Comparison of ENCODE assay signal across 1 cellular context in the genomic region with DNA sequence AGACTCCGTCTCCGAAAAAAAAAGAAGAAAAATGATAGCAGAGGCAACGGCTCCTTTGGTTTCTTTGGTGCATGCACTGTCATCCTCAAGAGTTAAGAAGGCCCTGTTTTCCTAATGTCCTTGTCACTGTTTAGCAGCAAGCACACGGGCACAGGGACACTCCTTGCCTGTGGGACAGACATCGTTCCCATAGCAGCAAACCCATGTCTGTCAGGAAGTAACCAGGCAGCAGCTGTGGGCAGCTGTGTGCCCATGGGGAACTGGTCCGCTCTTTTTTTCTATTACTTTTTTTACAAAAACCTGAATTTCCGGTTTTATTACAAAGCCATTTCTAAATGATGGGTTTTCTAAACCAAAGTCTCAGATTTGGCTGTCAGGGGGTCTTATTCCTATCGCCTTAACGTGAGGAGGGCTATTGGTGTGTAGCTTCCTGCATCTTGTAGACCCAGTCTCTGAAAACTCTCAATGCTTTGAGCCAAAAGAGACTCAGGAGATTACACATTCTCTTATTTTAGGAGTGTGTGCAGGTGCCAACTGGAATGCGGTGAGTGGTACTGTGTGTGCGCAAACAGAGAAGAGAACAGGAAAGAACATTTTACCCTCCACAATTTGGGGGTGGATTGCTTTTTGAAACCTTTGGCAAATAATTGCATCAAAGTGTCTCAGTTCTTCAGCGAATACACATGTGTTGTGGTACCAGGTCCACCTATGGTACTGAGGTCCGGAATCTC.
TF ChIP-seq lines count a peak whose summit lies in the region.

No MANE protein-coding gene starts in this region.

TF ChIP-seq in GM23338, 12 proteins besides CTCF, POLR2A, EP300 and RAD21 (continued from another document):
- TF ChIP-seq, protein P1, sequence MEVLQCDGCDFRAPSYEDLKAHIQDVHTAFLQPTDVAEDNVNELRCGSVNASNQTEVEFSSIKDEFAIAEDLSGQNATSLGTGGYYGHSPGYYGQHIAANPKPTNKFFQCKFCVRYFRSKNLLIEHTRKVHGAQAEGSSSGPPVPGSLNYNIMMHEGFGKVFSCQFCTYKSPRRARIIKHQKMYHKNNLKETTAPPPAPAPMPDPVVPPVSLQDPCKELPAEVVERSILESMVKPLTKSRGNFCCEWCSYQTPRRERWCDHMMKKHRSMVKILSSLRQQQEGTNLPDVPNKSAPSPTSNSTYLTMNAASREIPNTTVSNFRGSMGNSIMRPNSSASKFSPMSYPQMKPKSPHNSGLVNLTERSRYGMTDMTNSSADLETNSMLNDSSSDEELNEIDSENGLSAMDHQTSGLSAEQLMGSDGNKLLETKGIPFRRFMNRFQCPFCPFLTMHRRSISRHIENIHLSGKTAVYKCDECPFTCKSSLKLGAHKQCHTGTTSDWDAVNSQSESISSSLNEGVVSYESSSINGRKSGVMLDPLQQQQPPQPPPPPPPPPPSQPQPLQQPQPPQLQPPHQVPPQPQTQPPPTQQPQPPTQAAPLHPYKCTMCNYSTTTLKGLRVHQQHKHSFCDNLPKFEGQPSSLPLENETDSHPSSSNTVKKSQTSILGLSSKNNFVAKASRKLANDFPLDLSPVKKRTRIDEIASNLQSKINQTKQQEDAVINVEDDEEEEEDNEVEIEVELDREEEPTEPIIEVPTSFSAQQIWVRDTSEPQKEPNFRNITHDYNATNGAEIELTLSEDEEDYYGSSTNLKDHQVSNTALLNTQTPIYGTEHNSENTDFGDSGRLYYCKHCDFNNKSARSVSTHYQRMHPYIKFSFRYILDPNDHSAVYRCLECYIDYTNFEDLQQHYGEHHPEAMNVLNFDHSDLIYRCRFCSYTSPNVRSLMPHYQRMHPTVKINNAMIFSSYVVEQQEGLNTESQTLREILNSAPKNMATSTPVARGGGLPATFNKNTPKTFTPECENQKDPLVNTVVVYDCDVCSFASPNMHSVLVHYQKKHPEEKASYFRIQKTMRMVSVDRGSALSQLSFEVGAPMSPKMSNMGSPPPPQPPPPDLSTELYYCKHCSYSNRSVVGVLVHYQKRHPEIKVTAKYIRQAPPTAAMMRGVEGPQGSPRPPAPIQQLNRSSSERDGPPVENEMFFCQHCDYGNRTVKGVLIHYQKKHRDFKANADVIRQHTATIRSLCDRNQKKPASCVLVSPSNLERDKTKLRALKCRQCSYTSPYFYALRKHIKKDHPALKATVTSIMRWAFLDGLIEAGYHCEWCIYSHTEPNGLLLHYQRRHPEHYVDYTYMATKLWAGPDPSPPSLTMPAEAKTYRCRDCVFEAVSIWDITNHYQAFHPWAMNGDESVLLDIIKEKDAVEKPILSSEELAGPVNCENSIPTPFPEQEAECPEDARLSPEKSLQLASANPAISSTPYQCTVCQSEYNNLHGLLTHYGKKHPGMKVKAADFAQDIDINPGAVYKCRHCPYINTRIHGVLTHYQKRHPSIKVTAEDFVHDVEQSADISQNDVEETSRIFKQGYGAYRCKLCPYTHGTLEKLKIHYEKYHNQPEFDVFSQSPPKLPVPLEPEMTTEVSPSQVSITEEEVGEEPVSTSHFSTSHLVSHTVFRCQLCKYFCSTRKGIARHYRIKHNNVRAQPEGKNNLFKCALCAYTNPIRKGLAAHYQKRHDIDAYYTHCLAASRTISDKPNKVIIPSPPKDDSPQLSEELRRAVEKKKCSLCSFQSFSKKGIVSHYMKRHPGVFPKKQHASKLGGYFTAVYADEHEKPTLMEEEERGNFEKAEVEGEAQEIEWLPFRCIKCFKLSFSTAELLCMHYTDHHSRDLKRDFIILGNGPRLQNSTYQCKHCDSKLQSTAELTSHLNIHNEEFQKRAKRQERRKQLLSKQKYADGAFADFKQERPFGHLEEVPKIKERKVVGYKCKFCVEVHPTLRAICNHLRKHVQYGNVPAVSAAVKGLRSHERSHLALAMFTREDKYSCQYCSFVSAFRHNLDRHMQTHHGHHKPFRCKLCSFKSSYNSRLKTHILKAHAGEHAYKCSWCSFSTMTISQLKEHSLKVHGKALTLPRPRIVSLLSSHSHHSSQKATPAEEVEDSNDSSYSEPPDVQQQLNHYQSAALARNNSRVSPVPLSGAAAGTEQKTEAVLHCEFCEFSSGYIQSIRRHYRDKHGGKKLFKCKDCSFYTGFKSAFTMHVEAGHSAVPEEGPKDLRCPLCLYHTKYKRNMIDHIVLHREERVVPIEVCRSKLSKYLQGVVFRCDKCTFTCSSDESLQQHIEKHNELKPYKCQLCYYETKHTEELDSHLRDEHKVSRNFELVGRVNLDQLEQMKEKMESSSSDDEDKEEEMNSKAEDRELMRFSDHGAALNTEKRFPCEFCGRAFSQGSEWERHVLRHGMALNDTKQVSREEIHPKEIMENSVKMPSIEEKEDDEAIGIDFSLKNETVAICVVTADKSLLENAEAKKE (CRISPR knock-in tag; IDR thresholded peaks at IDR 0.05): no peak
- TF ChIP-seq NANOG (IDR thresholded peaks at IDR 0.05; ENCODE audit: borderline replicate concordance) (no peak), ZNF114 (CRISPR knock-in tag; IDR thresholded peaks at IDR 0.05) (no peak), STAT1 (IDR thresholded peaks at IDR 0.05; ENCODE audit: unreplicated experiment) (no peak), CREB1 (CRISPR knock-in tag; IDR thresholded peaks at IDR 0.05; ENCODE audit: low read depth) (no peak), EZH2phosphoT487 (IDR thresholded peaks at IDR 0.05; ENCODE audit: unreplicated experiment) (no peak), REST (IDR thresholded peaks at IDR 0.05; ENCODE audit: unreplicated experiment) (no peak), POLR2AphosphoS5 (IDR thresholded peaks at IDR 0.05; ENCODE audit: low read depth) (no peak), JUNB (IDR thresholded peaks at IDR 0.05; ENCODE audit: unreplicated experiment) (no peak), ZNF331 (CRISPR knock-in tag; IDR thresholded peaks at IDR 0.05; ENCODE audit: low read depth) (no peak)
- TF ChIP-seq, protein P2, sequence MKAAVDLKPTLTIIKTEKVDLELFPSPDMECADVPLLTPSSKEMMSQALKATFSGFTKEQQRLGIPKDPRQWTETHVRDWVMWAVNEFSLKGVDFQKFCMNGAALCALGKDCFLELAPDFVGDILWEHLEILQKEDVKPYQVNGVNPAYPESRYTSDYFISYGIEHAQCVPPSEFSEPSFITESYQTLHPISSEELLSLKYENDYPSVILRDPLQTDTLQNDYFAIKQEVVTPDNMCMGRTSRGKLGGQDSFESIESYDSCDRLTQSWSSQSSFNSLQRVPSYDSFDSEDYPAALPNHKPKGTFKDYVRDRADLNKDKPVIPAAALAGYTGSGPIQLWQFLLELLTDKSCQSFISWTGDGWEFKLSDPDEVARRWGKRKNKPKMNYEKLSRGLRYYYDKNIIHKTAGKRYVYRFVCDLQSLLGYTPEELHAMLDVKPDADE (IDR thresholded peaks at IDR 0.05): no peak
